ENCODE assay signal across 8 cellular contexts in the genomic region with DNA sequence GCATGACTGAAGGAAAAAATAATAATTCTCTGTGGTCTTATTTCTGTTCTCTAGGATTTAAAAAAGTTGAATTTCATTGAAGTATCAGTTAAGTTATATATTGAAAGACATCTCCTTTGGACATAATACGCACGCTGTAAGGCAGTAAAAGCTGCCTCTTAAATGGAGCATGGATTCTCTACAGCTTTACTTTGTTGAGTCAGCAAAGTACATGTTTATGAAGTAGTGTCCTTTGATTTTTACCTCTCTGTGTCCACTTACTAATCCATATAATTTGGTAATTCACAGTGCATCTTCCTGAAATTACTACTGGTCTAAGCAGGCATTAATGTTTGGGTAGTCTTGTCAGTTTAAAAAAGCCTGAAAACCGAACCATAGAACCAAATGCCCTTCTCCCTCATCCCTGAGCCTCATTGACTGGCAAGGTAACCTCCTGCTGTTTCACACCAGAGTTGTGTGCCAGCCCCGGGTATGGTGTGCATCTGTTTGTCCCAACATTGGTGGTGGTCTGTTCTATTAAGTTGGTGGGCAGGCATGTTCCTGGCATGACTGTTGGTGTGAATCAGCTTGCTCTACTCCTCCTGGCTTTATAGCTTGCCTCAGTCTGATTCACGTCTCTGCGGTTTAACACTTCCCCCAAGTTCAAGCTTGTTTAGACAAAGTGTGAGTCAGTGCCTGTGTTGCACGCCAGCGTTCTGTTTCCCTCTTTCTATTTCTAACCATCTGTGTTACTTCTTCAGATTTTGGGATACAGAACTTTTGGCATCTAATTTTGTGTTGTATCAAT.
DNase-seq lines count a peak whose midpoint lies in the region; ATAC-seq lines count a peak whose summit lies in the region.

No MANE protein-coding gene starts in this region.

- DNase-seq in Ammon's horn (ENCODE audit: low spot score) (peak; percentile 90), amniotic epithelial cell (ENCODE audit: low read depth) (peak; percentile 99), hippocampal formation (lab: John Stamatoyannopoulos, UW) (peak; percentile 34 to 72), NCI-H1930 (lab: John Stamatoyannopoulos, UW) (no peak), DMS 273 treated with DMSO at 0.1 percent for 48 hours (lab: John Stamatoyannopoulos, UW) (no peak)
- peak; percentile 57 to 66 (median 64) for DNase-seq in stimulated activated CD4-positive, alpha-beta T cell treated with anti-CD3 and anti-CD28 coated beads, Interleukin-12 subunit alpha, Interleukin-12 subunit beta, amount 100 ng/mL, for 48 hours (ENCODE audit: low read depth in 2 of 3, low spot score in 1 of 3)

- H3K4me3 Mint-ChIP-seq in T-helper 1 cell treated with Interleukin-12 subunit alpha and Interleukin-12 subunit beta and Interleukin-4 antibody, amounts not matched to agents 30 μg/mL and 1 μg/mL, for 36 hours: peak overlapping the region; percentile 63

- ATAC-seq in HG02678 (IDR thresholded peaks at IDR 0.05; ENCODE audit: unreplicated experiment): peak; percentile 58

- peaks cover 57% of the 10 kb centered on the region for H3K4me1 Mint-ChIP-seq in T-helper 1 cell treated with Interleukin-12 subunit alpha and Interleukin-12 subunit beta and Interleukin-4 antibody, amounts not matched to agents 30 μg/mL and 1 μg/mL, for 36 hours (ENCODE audit: low read depth)

- no peaks in the 10 kb centered on the region for H3K27me3 Mint-ChIP-seq in T-helper 1 cell treated with Interleukin-12 subunit alpha and Interleukin-12 subunit beta and Interleukin-4 antibody, amounts not matched to agents 30 μg/mL and 1 μg/mL, for 36 hours (ENCODE audit: low read depth)

- peaks cover 4% of the 10 kb centered on the region for H3K9me3 Mint-ChIP-seq in T-helper 1 cell treated with Interleukin-12 subunit alpha and Interleukin-12 subunit beta and Interleukin-4 antibody, amounts not matched to agents 30 μg/mL and 1 μg/mL, for 36 hours

- peak overlapping the region; percentile 94 for H3K27ac Mint-ChIP-seq in T-helper 1 cell treated with Interleukin-12 subunit alpha and Interleukin-12 subunit beta and Interleukin-4 antibody, amounts not matched to agents 30 μg/mL and 1 μg/mL, for 36 hours

- peaks cover 59% of the 10 kb centered on the region for H3K36me3 Mint-ChIP-seq in T-helper 1 cell treated with Interleukin-12 subunit alpha and Interleukin-12 subunit beta and Interleukin-4 antibody, amounts not matched to agents 30 μg/mL and 1 μg/mL, for 36 hours (ENCODE audit: low read depth)

Comparison
In these comparisons a context has a peak if more than half of its experiments do, and no peak if none do; other contexts are left out.
1. DNase-seq: peak in Ammon's horn (single experiment), amniotic epithelial cell (single experiment), hippocampal formation (2 of 2) and stimulated activated CD4-positive, alpha-beta T cell treated with anti-CD3 and anti-CD28 coated beads, Interleukin-12 subunit alpha, Interleukin-12 subunit beta, amount 100 ng/mL, for 48 hours (3 of 3); none in NCI-H1930 (0 of 2) and DMS 273 treated with DMSO at 0.1 percent for 48 hours (single experiment).